ENCODE assay signal across 20 cellular contexts in the genomic region with DNA sequence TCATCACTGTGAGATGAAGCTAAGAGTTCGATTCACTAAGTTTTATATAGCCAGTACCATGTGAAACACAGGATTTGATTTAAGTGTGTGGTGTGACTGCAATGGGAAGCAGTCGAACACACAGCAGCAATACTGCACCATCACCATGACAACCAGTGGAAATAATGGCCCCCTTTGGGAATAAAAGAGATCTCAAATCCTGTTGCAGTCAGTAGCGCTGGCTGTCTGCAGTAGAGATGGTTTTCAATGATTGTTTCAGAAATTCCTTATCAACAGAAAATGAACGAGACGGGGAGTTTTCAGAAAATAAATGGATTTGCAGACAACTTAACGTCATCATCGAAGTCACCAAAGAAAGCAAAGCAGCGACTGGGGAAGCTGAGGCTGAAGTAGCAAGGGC.
DNase-seq lines count a peak whose midpoint lies in the region; ATAC-seq and TF ChIP-seq lines count a peak whose summit lies in the region.
"Had no signal": no experiment of that assay in that cellular context is flagged by ENCODE, and none has a peak within 500 bp of the region (broad histone marks: within the 10 kb centered on the region; RNA-seq: fewer than 3 reads in every experiment).

No MANE protein-coding gene starts in this region.

- no peaks in the 10 kb centered on the region for H3K9me3 Mint-ChIP-seq in endothelial cell (ENCODE audit: unreplicated experiment)
- no peaks in the 10 kb centered on the region for H3K9me3 Mint-ChIP-seq in neural crest cell
- H3K9me3 Mint-ChIP-seq in activated CD8-positive, alpha-beta memory T cell treated with anti-CD3 and anti-CD28 coated beads, Interleukin-2, amount 10 ng/mL, durations not matched to agents 7 days and 5 days (ENCODE audit: low read depth): no peaks in the 10 kb centered on the region
- H3K9me3 Mint-ChIP-seq: activated T-cell treated with anti-CD3 and anti-CD28 coated beads, Interleukin-2, amount 50 U/mL, for 4 hours; natural killer cell treated with Interleukin-12 subunit alpha and Interleukin-12 subunit beta and Interleukin-15 and Interleukin-18, amount 100 ng/mL, for 72 hours had no signal

- H3K4me1 Mint-ChIP-seq in endothelial cell (ENCODE audit: unreplicated experiment) (peaks cover 43% of the 10 kb centered on the region), neural crest cell (peaks cover 45% of the 10 kb centered on the region)
- peaks cover 6% of the 10 kb centered on the region for H3K4me1 Mint-ChIP-seq in activated CD8-positive, alpha-beta memory T cell treated with anti-CD3 and anti-CD28 coated beads, Interleukin-2, amount 10 ng/mL, durations not matched to agents 7 days and 5 days

- DNase-seq in cardiac septum (ENCODE audit: low spot score): peak; percentile 24
- no peak for DNase-seq in left ventricle myocardium superior
- no peak for DNase-seq in endothelial cell (ENCODE audit: low spot score)
- DNase-seq in neural crest cell (ENCODE audit: low read depth, low spot score): no peak
- no peak for DNase-seq in activated CD8-positive, alpha-beta memory T cell treated with anti-CD3 and anti-CD28 coated beads, Interleukin-2, amount 10 ng/mL, durations not matched to agents 7 days and 5 days
- DNase-seq in stimulated activated CD4-positive, alpha-beta T cell treated with anti-CD3 and anti-CD28 coated beads, Interleukin-2, amount 100 ng/mL, for 24 hours: no peak
- no peak for DNase-seq in stimulated activated CD8-positive, alpha-beta memory T cell treated with anti-CD3 and anti-CD28 coated beads, Interleukin-4, amount 100 ng/mL, for 48 hours
- DNase-seq: activated CD4-positive, alpha-beta T cell treated with anti-CD3 and anti-CD28 coated beads, Interleukin-2, amount 50 U/mL, for 48 hours; activated T-cell treated with anti-CD3 and anti-CD28 coated beads, Interleukin-2, amount 50 U/mL, for 4 hours; effector CD8-positive, alpha-beta T cell; esophagus squamous epithelium; heart left ventricle; mammary epithelial cell; NCI-H146; NCI-H446; stimulated activated naive CD8-positive, alpha-beta T cell treated with anti-CD3 and anti-CD28 coated beads, Interleukin-15, Interleukin-2, amounts not matched to agents 100 U/mL and 50 U/mL, for 24 hours; upper lobe of left lung had no signal

- ATAC-seq in left ventricle myocardium superior (no peak), GM18909 (IDR thresholded peaks at IDR 0.05; ENCODE audit: poor library complexity, unreplicated experiment) (no peak)
- ATAC-seq in activated CD8-positive, alpha-beta memory T cell treated with anti-CD3 and anti-CD28 coated beads, Interleukin-2, amount 10 ng/mL, durations not matched to agents 7 days and 5 days: no peak
- ATAC-seq: activated T-cell treated with anti-CD3 and anti-CD28 coated beads, Interleukin-2, amount 50 U/mL, for 4 hours; HepG2; natural killer cell treated with Interleukin-12 subunit alpha and Interleukin-12 subunit beta and Interleukin-15 and Interleukin-18, amount 100 ng/mL, for 72 hours; stimulated activated naive CD8-positive, alpha-beta T cell treated with anti-CD3 and anti-CD28 coated beads, Interleukin-15, Interleukin-2, amounts not matched to agents 100 U/mL and 50 U/mL, for 24 hours had no signal

- H3K27ac Mint-ChIP-seq in endothelial cell (ENCODE audit: unreplicated experiment) (peak overlapping the region; percentile 57), neural crest cell (ENCODE audit: unreplicated experiment) (peak overlapping the region; percentile 0)
- H3K27ac Mint-ChIP-seq in activated CD8-positive, alpha-beta memory T cell treated with anti-CD3 and anti-CD28 coated beads, Interleukin-2, amount 10 ng/mL, durations not matched to agents 7 days and 5 days: no peak overlapping the region

- no peak overlapping the region for H3K4me3 Mint-ChIP-seq in endothelial cell (ENCODE audit: unreplicated experiment)
- H3K4me3 Mint-ChIP-seq in neural crest cell: no peak overlapping the region
- no peak overlapping the region for H3K4me3 Mint-ChIP-seq in activated CD8-positive, alpha-beta memory T cell treated with anti-CD3 and anti-CD28 coated beads, Interleukin-2, amount 10 ng/mL, durations not matched to agents 7 days and 5 days
- H3K4me3 Mint-ChIP-seq: activated T-cell treated with anti-CD3 and anti-CD28 coated beads, Interleukin-2, amount 50 U/mL, for 4 hours; natural killer cell treated with Interleukin-12 subunit alpha and Interleukin-12 subunit beta and Interleukin-15 and Interleukin-18, amount 100 ng/mL, for 72 hours had no signal

- peaks cover 2% of the 10 kb centered on the region for H3K27me3 Mint-ChIP-seq in endothelial cell (ENCODE audit: unreplicated experiment)
- peaks cover 9% of the 10 kb centered on the region for H3K27me3 Mint-ChIP-seq in neural crest cell (ENCODE audit: low read depth)
- H3K27me3 Mint-ChIP-seq in activated CD8-positive, alpha-beta memory T cell treated with anti-CD3 and anti-CD28 coated beads, Interleukin-2, amount 10 ng/mL, durations not matched to agents 7 days and 5 days: peaks cover 47% of the 10 kb centered on the region

- TF ChIP-seq CTCF in endothelial cell (IDR thresholded peaks at IDR 0.05; ENCODE audit: unreplicated experiment): no peak
- no peak for TF ChIP-seq CTCF in neural crest cell (conservative IDR thresholded peaks at IDR 0.05)

- H3K36me3 Mint-ChIP-seq in endothelial cell (ENCODE audit: low read depth, unreplicated experiment): peaks cover 26% of the 10 kb centered on the region
- H3K36me3 Mint-ChIP-seq in neural crest cell (ENCODE audit: low read depth): no peaks in the 10 kb centered on the region
- no peaks in the 10 kb centered on the region for H3K36me3 Mint-ChIP-seq in activated CD8-positive, alpha-beta memory T cell treated with anti-CD3 and anti-CD28 coated beads, Interleukin-2, amount 10 ng/mL, durations not matched to agents 7 days and 5 days
- H3K36me3 Mint-ChIP-seq: natural killer cell treated with Interleukin-12 subunit alpha and Interleukin-12 subunit beta and Interleukin-15 and Interleukin-18, amount 100 ng/mL, for 72 hours had no signal

- CTCF ChIA-PET in activated CD8-positive, alpha-beta memory T cell treated with anti-CD3 and anti-CD28 coated beads, Interleukin-2, amount 10 ng/mL, durations not matched to agents 7 days and 5 days (lab: Charles Lee): interaction anchor here (1.2 to 1.3 kb wide), 2 partner anchors 18 to 213 kb away, joined by 3 read pairs; no protein-coding TSS in a partner anchor

- intact Hi-C loops in cardiac septum (cut with DNase I): no loop called here
- intact Hi-C loops in left ventricle myocardium superior (cut with micrococcal nuclease): no loop called here
